ENCODE assay signal across 8 cellular contexts in genomic region chr6:17281100-17281496, GRCh38. TPM values are rescaled to one million over a fixed set of nuclear protein-coding genes. Genes with fewer than 3 reads are reported as not detected.
A peak's percentile ranks its signal among the peaks of the same experiment; 100 is the strongest.
DNase-seq lines count a peak whose midpoint lies in the region; ATAC-seq and TF ChIP-seq lines count a peak whose summit lies in the region.

TSS of gene RBM24 (plus strand) at chr6:17281361. CDS start at chr6:17281582, 221 bp downstream.

- peak within 1 kb of the TSS; percentile 85 for H3K4me3 Mint-ChIP-seq in activated naive CD8-positive, alpha-beta T cell

- H3K4me3 ChIP-seq in vagina: peak within 1 kb of the TSS; percentile 84 to 90

- ATAC-seq in GM19035 (IDR thresholded peaks at IDR 0.05; ENCODE audit: unreplicated experiment) (no peak), GM19395 (IDR thresholded peaks at IDR 0.05; ENCODE audit: unreplicated experiment) (no peak)

- H3K4me1 ChIP-seq in vagina: peaks cover 6% of the 10 kb centered on the region

- H3K27me3 ChIP-seq in vagina: no peaks in the 10 kb centered on the region

- peak within 1 kb of the TSS; percentile 90 for H3K27ac ChIP-seq in vagina

- in situ Hi-C loops in G401 (cut with HindIII; ENCODE audit: low sequenced_read_pairs): no loop called here

- no peaks in the 10 kb centered on the region for H3K9me3 ChIP-seq in vagina

- peaks cover 51% of the 10 kb centered on the region for H3K27me3 Mint-ChIP-seq in activated naive CD8-positive, alpha-beta T cell

- no peak for TF ChIP-seq POLR2A in vagina (IDR thresholded peaks at IDR 0.05)

- peaks cover 14% of the 10 kb centered on the region for H3K4me1 Mint-ChIP-seq in activated naive CD8-positive, alpha-beta T cell (ENCODE audit: low read depth)

- DNase-seq in G401 (ENCODE audit: low spot score) (peak; percentile 56), NCI-H2227 treated with DMSO at 0.1 percent for 48 hours (lab: John Stamatoyannopoulos, UW) (peak; percentile 4), head of caudate nucleus (peak; percentile 23 to 81 (median 60)), occipital lobe (lab: John Stamatoyannopoulos, UW) (peak; percentile 25), vagina (ENCODE audit: extremely low spot score in 2 of 2) (no peak)

- H3K27ac Mint-ChIP-seq in activated naive CD8-positive, alpha-beta T cell: no peak within 1 kb of the TSS

- no peaks in the 10 kb centered on the region for H3K9me3 Mint-ChIP-seq in activated naive CD8-positive, alpha-beta T cell (ENCODE audit: low read depth)

- peak in 1 of 3 experiments; percentile 18 for TF ChIP-seq CTCF in vagina (IDR thresholded peaks at IDR 0.05)

- intact Hi-C loops in head of caudate nucleus (cut with DNase I) (no loop called here), vagina (cut with DNase I) (loop anchor here (10.0 kb wide), 2 partner anchors 114 to 304 kb away; partner anchors contain the start of gene CAP2)

- no peaks in the 10 kb centered on the region for H3K36me3 ChIP-seq in vagina

- no peaks in the 10 kb centered on the region for H3K36me3 Mint-ChIP-seq in activated naive CD8-positive, alpha-beta T cell

RNA-seq across cellular contexts. Expression of gene RBM24, which starts in this region (rescaled TPM):
- 1.8 and 2.7 TPM in 2 replicates for total RNA-seq in G401 (2014; rRNA removed; shearing (Covaris generic))
- total RNA-seq in occipital lobe (31.2 TPM), vagina (2.7 TPM)

Comparison
In these comparisons a context has a peak if more than half of its experiments do, and no peak if none do; other contexts are left out.
1. DNase-seq: peak in G401 (single experiment), NCI-H2227 treated with DMSO at 0.1 percent for 48 hours (single experiment), head of caudate nucleus (42 of 42) and occipital lobe (single experiment); none in vagina (0 of 2).